17 cellular contexts compared by ENCODE assay signal in genomic region chr1:171811671-171812070, GRCh38. TPM values are rescaled to one million over a fixed set of nuclear protein-coding genes. Genes with fewer than 3 reads are reported as not detected.
DNase-seq lines count a peak whose midpoint lies in the region; TF ChIP-seq lines count a peak whose summit lies in the region.
"Had no signal": no experiment of that assay in that cellular context is flagged by ENCODE, and none has a peak within 500 bp of the region (broad histone marks: within the 10 kb centered on the region; RNA-seq: fewer than 3 reads in every experiment).

No MANE protein-coding gene starts in this region.

- TF ChIP-seq CTCF in right atrium auricular region (IDR thresholded peaks at IDR 0.05), result no peak

- H3K27ac ChIP-seq in substantia nigra (ENCODE audit: low read depth, low read length, poor library complexity, severe bottlenecking) (no peak overlapping the region), right atrium auricular region (no peak overlapping the region)
- H3K27ac ChIP-seq: 22Rv1; A549; BLaER1 treated with 17β-estradiol and CSF1 and Interleukin-3, amounts not matched to agents 10 nM and 100 nM; C4-2B had no signal

- no peaks in the 10 kb centered on the region for H3K9me3 ChIP-seq in right atrium auricular region
- H3K9me3 ChIP-seq: A549; BLaER1 treated with 17β-estradiol and CSF1 and Interleukin-3, amounts not matched to agents 10 nM and 100 nM; Caco-2 had no signal

- H3K27me3 ChIP-seq in right atrium auricular region, result no peaks in the 10 kb centered on the region
- H3K27me3 ChIP-seq: BLaER1 treated with 17β-estradiol and CSF1 and Interleukin-3, amounts not matched to agents 10 nM and 100 nM had no signal

- no peaks in the 10 kb centered on the region for H3K36me3 ChIP-seq in right atrium auricular region
- H3K36me3 ChIP-seq: BLaER1 treated with 17β-estradiol and CSF1 and Interleukin-3, amounts not matched to agents 10 nM and 100 nM had no signal

- in situ Hi-C loops in G401 (cut with HindIII; ENCODE audit: low sequenced_read_pairs), result loop anchor here (25.0 kb wide), 1 partner anchor 151 kb away; no protein-coding TSS in a partner anchor

- no peak overlapping the region for H3K4me3 ChIP-seq in right atrium auricular region
- H3K4me3 ChIP-seq: A549; BLaER1 treated with 17β-estradiol and CSF1 and Interleukin-3, amounts not matched to agents 10 nM and 100 nM; GM12878 had no signal

- no peaks in the 10 kb centered on the region for H3K4me1 ChIP-seq in right atrium auricular region
- H3K4me1 ChIP-seq: Caco-2 had no signal

- DNase-seq in G401 (ENCODE audit: low spot score) (peak; percentile 80), cerebellar cortex (ENCODE audit: low spot score) (peak; percentile 73), retina (peak; percentile 25), substantia nigra (lab: John Stamatoyannopoulos, UW) (no peak), right atrium auricular region (ENCODE audit: low spot score) (no peak)
- DNase-seq: AML-193; Caco-2; Calu3; CD4-positive, alpha-beta T cell; CD8-positive, alpha-beta T cell; DMS79 treated with DMSO at 0.1 percent for 48 hours; GDM1 had no signal

RNA-seq across cellular contexts. Expression of gene DNM3, which starts 29.6 kb away (rescaled TPM):
- 8.3 and 13.0 TPM in 2 replicates for total RNA-seq in G401 (2014; rRNA removed; shearing (Covaris generic))
- total RNA-seq in right atrium auricular region, result 1 to 10 TPM; 1.0 to 1.6 TPM

RNA-seq across cellular contexts. Expression of gene METTL13, which starts 30.2 kb away (rescaled TPM):
- total RNA-seq in G401 (2014; rRNA removed; shearing (Covaris generic)), result 40.5 and 64.3 TPM in 2 replicates
- 10 to 100 TPM; 14.8 to 15.0 TPM for total RNA-seq in right atrium auricular region

Comparison
In these comparisons a context has a peak if more than half of its experiments do, and no peak if none do; other contexts are left out.
1. DNase-seq: peak in G401 (single experiment), cerebellar cortex (single experiment) and retina (single experiment); none in substantia nigra (0 of 49) and right atrium auricular region (single experiment).